In the genomic region with DNA sequence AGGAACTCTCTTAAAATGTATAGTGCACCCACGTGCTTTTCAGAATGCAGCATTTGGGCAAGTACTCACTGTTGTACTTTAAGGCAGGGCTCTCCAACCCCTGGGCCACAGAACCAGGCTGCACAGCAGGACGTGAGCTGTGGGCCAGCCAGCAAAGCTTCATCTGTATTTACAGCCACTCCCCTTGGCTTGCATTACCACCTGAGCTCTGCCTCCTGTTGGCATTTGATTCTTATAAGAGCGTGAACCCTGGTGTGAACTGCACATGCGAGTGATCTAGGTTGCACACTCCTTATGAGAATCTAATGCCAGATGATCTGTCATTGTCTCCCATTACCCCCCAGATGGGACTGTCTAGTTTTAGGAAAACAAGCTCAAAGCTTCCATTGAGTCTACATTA, we compare ENCODE assay signal across 11 cellular contexts. TPM values are rescaled to one million over a fixed set of nuclear protein-coding genes. Genes with fewer than 3 reads are reported as not detected.
DNase-seq lines count a peak whose midpoint lies in the region; ATAC-seq and TF ChIP-seq lines count a peak whose summit lies in the region.
"Had no signal": no experiment of that assay in that cellular context is flagged by ENCODE, and none has a peak within 500 bp of the region (broad histone marks: within the 10 kb centered on the region; RNA-seq: fewer than 3 reads in every experiment).

No MANE protein-coding gene starts in this region.

- no peak overlapping the region for H3K9ac ChIP-seq in neural cell (ENCODE audit: low read length)

- POLR2A ChIA-PET in CD8-positive, alpha-beta memory T cell (lab: Charles Lee), result no interaction called here

- no peak overlapping the region for H2AFZ ChIP-seq in neural cell (ENCODE audit: low read depth, low read length)

- H4K20me1 ChIP-seq in neural cell (ENCODE audit: insufficient read depth), result peaks cover 4% of the 10 kb centered on the region

- H3K9me3 Mint-ChIP-seq in CD8-positive, alpha-beta memory T cell, result no peaks in the 10 kb centered on the region
- no peaks in the 10 kb centered on the region for H3K9me3 Mint-ChIP-seq in chondrocyte (ENCODE audit: low read depth)

- no peak for ATAC-seq in HG02885 (IDR thresholded peaks at IDR 0.05; ENCODE audit: poor library complexity, unreplicated experiment)

- H3K79me2 ChIP-seq in neural cell (replicated peaks; ENCODE audit: insufficient read depth, low read length), result peaks cover 79% of the 10 kb centered on the region

- no peak for TF ChIP-seq CTCF in chondrocyte (IDR thresholded peaks at IDR 0.05)
- TF ChIP-seq CTCF in neural cell (IDR thresholded peaks at IDR 0.05; ENCODE audit: poor library complexity, severe bottlenecking), result no peak
- no peak for TF ChIP-seq CTCF in tibial artery (IDR thresholded peaks at IDR 0.05)

- no peak for DNase-seq in CD8-positive, alpha-beta memory T cell
- DNase-seq in chondrocyte (ENCODE audit: low spot score) (no peak), D341Med (ENCODE audit: low spot score) (no peak), SKM-1 (lab: John Stamatoyannopoulos, UW; ENCODE audit: unreplicated experiment) (no peak), tibial artery (no peak)
- DNase-seq: hippocampal formation, NCI-H226, Right ventricle myocardium superior had no signal

- no peaks in the 10 kb centered on the region for H3K27me3 ChIP-seq in CD8-positive, alpha-beta memory T cell (ENCODE audit: insufficient read depth, low read length, poor library complexity, severe bottlenecking)
- H3K27me3 ChIP-seq in neural cell (ENCODE audit: insufficient read depth, low read depth, low read length), result no peaks in the 10 kb centered on the region
- H3K27me3 ChIP-seq in tibial artery, result no peaks in the 10 kb centered on the region

- TF ChIP-seq EP300 in Ishikawa (IDR thresholded peaks at IDR 0.05; ENCODE audit: borderline replicate concordance) (no peak), neural cell (conservative IDR thresholded peaks at IDR 0.05; ENCODE audit: poor library complexity, severe bottlenecking) (no peak)

- H3K36me3 ChIP-seq in CD8-positive, alpha-beta memory T cell (ENCODE audit: insufficient read depth, low read length), result peaks cover 13% of the 10 kb centered on the region
- H3K36me3 ChIP-seq in neural cell (ENCODE audit: insufficient read depth, low read length) (peaks cover 12% of the 10 kb centered on the region), tibial artery (peaks cover 1 to 30% (median 7%) of the 10 kb centered on the region in 3 donors)

- no peaks in the 10 kb centered on the region for H3K27me3 Mint-ChIP-seq in CD8-positive, alpha-beta memory T cell
- H3K27me3 Mint-ChIP-seq in chondrocyte (ENCODE audit: low read depth), result no peaks in the 10 kb centered on the region

- no peaks in the 10 kb centered on the region for H3F3A ChIP-seq in neural cell (ENCODE audit: insufficient read depth, low read length, poor library complexity, severe bottlenecking)

- no peaks in the 10 kb centered on the region for H3K9me2 ChIP-seq in neural cell (ENCODE audit: insufficient read depth, low read length)

- no peak overlapping the region for H3K27ac ChIP-seq in CD8-positive, alpha-beta memory T cell (ENCODE audit: low read depth, low read length)
- H3K27ac ChIP-seq in neural cell (ENCODE audit: low read length) (no peak overlapping the region), tibial artery (no peak overlapping the region)

- H3K36me3 Mint-ChIP-seq in CD8-positive, alpha-beta memory T cell, result peaks cover 0 to 46% (median 3%) of the 10 kb centered on the region in 3 donors
- peaks cover 11% of the 10 kb centered on the region for H3K36me3 Mint-ChIP-seq in chondrocyte (ENCODE audit: low read depth)

- H3K4me1 ChIP-seq in CD8-positive, alpha-beta memory T cell (ENCODE audit: insufficient read depth, low read length), result peaks cover 55% of the 10 kb centered on the region
- peaks cover 0 to 72% (median 44%) of the 10 kb centered on the region in 4 donors for H3K4me1 ChIP-seq in tibial artery

- TF ChIP-seq RAD21 in Ishikawa (IDR thresholded peaks at IDR 0.05; ENCODE audit: low read depth) (no peak), neural cell (conservative IDR thresholded peaks at IDR 0.05) (no peak)

- H3K4me2 ChIP-seq in neural cell (ENCODE audit: low read length), result no peak overlapping the region

- H3K9me3 ChIP-seq in CD8-positive, alpha-beta memory T cell (ENCODE audit: low read length), result no peaks in the 10 kb centered on the region
- H3K9me3 ChIP-seq in neural cell (ENCODE audit: low read length) (peaks cover 3% of the 10 kb centered on the region), tibial artery (no peaks in the 10 kb centered on the region)

- CTCF ChIA-PET in CD8-positive, alpha-beta memory T cell (lab: Charles Lee), result no interaction called here

- no peak overlapping the region for H3K4me3 ChIP-seq in CD8-positive, alpha-beta memory T cell (ENCODE audit: low read length)
- H3K4me3 ChIP-seq in neural cell (ENCODE audit: low read length) (peak overlapping the region; percentile 39), tibial artery (peak overlapping the region in 1 of 2 donors; percentile 13)

- H3K4me1 Mint-ChIP-seq in CD8-positive, alpha-beta memory T cell, result peaks cover 6 to 53% (median 50%) of the 10 kb centered on the region in 3 donors
- peaks cover 38% of the 10 kb centered on the region for H3K4me1 Mint-ChIP-seq in chondrocyte (ENCODE audit: low read depth)

- peak overlapping the region in 6 of 7 donors; percentile 44 to 83 (median 64) for H3K4me3 Mint-ChIP-seq in CD8-positive, alpha-beta memory T cell
- peak overlapping the region; percentile 19 for H3K4me3 Mint-ChIP-seq in chondrocyte (ENCODE audit: unreplicated experiment)

- intact Hi-C loops in tibial artery (cut with DNase I; ENCODE audit: low total_unique reads), result no loop called here

- peak overlapping the region; percentile 19 to 82 (median 72) for H3K27ac Mint-ChIP-seq in CD8-positive, alpha-beta memory T cell
- H3K27ac Mint-ChIP-seq in chondrocyte (ENCODE audit: unreplicated experiment), result no peak overlapping the region

TF ChIP-seq in Ishikawa, 13 proteins besides CTCF, POLR2A, EP300 and RAD21 (continues in another document):
- TF ChIP-seq, protein P1, sequence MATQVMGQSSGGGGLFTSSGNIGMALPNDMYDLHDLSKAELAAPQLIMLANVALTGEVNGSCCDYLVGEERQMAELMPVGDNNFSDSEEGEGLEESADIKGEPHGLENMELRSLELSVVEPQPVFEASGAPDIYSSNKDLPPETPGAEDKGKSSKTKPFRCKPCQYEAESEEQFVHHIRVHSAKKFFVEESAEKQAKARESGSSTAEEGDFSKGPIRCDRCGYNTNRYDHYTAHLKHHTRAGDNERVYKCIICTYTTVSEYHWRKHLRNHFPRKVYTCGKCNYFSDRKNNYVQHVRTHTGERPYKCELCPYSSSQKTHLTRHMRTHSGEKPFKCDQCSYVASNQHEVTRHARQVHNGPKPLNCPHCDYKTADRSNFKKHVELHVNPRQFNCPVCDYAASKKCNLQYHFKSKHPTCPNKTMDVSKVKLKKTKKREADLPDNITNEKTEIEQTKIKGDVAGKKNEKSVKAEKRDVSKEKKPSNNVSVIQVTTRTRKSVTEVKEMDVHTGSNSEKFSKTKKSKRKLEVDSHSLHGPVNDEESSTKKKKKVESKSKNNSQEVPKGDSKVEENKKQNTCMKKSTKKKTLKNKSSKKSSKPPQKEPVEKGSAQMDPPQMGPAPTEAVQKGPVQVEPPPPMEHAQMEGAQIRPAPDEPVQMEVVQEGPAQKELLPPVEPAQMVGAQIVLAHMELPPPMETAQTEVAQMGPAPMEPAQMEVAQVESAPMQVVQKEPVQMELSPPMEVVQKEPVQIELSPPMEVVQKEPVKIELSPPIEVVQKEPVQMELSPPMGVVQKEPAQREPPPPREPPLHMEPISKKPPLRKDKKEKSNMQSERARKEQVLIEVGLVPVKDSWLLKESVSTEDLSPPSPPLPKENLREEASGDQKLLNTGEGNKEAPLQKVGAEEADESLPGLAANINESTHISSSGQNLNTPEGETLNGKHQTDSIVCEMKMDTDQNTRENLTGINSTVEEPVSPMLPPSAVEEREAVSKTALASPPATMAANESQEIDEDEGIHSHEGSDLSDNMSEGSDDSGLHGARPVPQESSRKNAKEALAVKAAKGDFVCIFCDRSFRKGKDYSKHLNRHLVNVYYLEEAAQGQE (IDR thresholded peaks at IDR 0.05; ENCODE audit: low read depth), result no peak
- no peak for TF ChIP-seq EGR1 (IDR thresholded peaks at IDR 0.05)

TF ChIP-seq in neural cell, 6 proteins besides CTCF, POLR2A, EP300 and RAD21:
- TF ChIP-seq POLR2AphosphoS5 (IDR thresholded peaks at IDR 0.05), result no peak
- TF ChIP-seq SMC3 (conservative IDR thresholded peaks at IDR 0.05; ENCODE audit: poor library complexity), result no peak
- TF ChIP-seq TAF1 (IDR thresholded peaks at IDR 0.05; ENCODE audit: low read depth), result no peak
- TF ChIP-seq MXI1 (conservative IDR thresholded peaks at IDR 0.05; ENCODE audit: poor library complexity, severe bottlenecking), result no peak
- TF ChIP-seq, protein P1 (IDR thresholded peaks at IDR 0.05; ENCODE audit: borderline replicate concordance), result no peak
- no peak for TF ChIP-seq EZH2 (IDR thresholded peaks at IDR 0.05; ENCODE audit: borderline replicate concordance, insufficient read depth, low read length, poor library complexity, severe bottlenecking)

RNA-seq across cellular contexts. Expression of a gene that starts 3.0 kb away (rescaled TPM):
- 100 to 1,000 TPM; 144 to 188 TPM for total RNA-seq in CD8-positive, alpha-beta memory T cell
- polyA plus RNA-seq in CD8-positive, alpha-beta memory T cell, result 163 TPM
- total RNA-seq in chondrocyte, result 116 to 135 TPM (median 117 TPM) in 3 replicates
- polyA plus RNA-seq in neural cell, result 217 and 226 TPM in 2 replicates
- polyA minus RNA-seq in neural cell, result 227 and 241 TPM in 2 replicates
